8 cellular contexts compared by ENCODE assay signal in the genomic region with DNA sequence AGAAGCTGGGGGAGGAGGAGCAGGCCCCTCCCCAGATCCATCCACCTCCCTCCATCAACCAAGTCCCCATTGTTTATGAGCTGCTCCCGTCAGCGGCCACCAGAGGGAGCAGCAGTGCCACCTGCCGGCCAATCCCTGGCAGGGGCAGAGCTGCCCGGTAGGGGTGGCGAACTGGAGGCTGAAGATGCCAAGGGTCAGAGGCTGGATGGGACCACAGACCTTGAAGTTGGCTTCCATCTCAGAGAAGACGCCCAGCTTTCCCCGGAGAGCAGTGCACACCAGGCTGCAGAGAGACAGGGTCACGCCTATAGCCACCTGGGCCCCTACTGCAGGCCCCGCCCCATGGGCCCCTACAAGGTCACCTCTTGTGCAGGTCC. TPM values are rescaled to one million over a fixed set of nuclear protein-coding genes. Genes with fewer than 3 reads are reported as not detected.
DNase-seq lines count a peak whose midpoint lies in the region; ATAC-seq and TF ChIP-seq lines count a peak whose summit lies in the region.

No MANE protein-coding gene starts in this region.

- H2AFZ ChIP-seq in mammary epithelial cell (ENCODE audit: low read depth, low read length), result no peak overlapping the region

- dilution Hi-C loops in mammary epithelial cell (cut with HindIII; ENCODE audit: low sequenced_read_pairs), result no loop called here

- CTCF ChIA-PET in mammary epithelial cell (lab: Charles Lee; ENCODE audit: low non-redundant PET), result interaction anchor here (0.7 to 1.1 kb wide), 3 partner anchors 14 to 38 kb away, joined by 3 to 7 read pairs (median 4); a partner anchor contains a TSS

- WGBS in mammary epithelial cell (ENCODE audit: low coverage, missing lambda C conversion rate), result 14% methylated on average over 7 of the region's 9 CpGs

- H3K9me3 ChIP-seq in mammary epithelial cell (replicated peaks; ENCODE audit: insufficient read depth, low read length), result no peaks in the 10 kb centered on the region

- no peak overlapping the region for H3K27ac ChIP-seq in mammary epithelial cell (ENCODE audit: insufficient read depth, low read depth, low read length)

- in situ Hi-C loops in mammary epithelial cell (cut with MboI; ENCODE audit: low sequenced_read_pairs in 2 of 2), result loop anchor here in 1 of 2 donors (5.0 kb wide), 1 partner anchor 103 kb away; no protein-coding TSS in a partner anchor

- H3K27me3 ChIP-seq in mammary epithelial cell (ENCODE audit: insufficient read depth, low read length) (no peaks in the 10 kb centered on the region), kidney epithelial cell (ENCODE audit: control insufficient read depth, insufficient read depth, low read length) (no peaks in the 10 kb centered on the region)

- ATAC-seq in GM18861 (IDR thresholded peaks at IDR 0.05; ENCODE audit: unreplicated experiment) (peak; percentile 33), HG03442 (IDR thresholded peaks at IDR 0.05; ENCODE audit: unreplicated experiment) (no peak)

- intact Hi-C loops in mammary epithelial cell (cut with micrococcal nuclease), result loop anchor here (1.0 kb wide), 2 partner anchors 105 to 173 kb away; no protein-coding TSS in a partner anchor

- H4K20me1 ChIP-seq in mammary epithelial cell (ENCODE audit: insufficient read depth, low read length), result no peaks in the 10 kb centered on the region

- H3K9ac ChIP-seq in mammary epithelial cell (ENCODE audit: insufficient read depth, low read length), result no peak overlapping the region

- no peak overlapping the region for H3K4me2 ChIP-seq in mammary epithelial cell (ENCODE audit: insufficient read depth, low read depth, low read length)

- H3K4me3 ChIP-seq in WI38 (ENCODE audit: low read depth, low read length), result no peak overlapping the region
- H3K4me3 ChIP-seq in mammary epithelial cell (replicated peaks in 1 of 3; ENCODE audit: insufficient read depth in 1 of 3, low read depth in 2 of 3, low read length in 3 of 3), result no peak overlapping the region
- H3K4me3 ChIP-seq in kidney epithelial cell (ENCODE audit: low read depth, low read length), result no peak overlapping the region

- BruUV-seq in mammary epithelial cell (replicated peaks; lab: Mats Ljungman, UMichigan), result no TSS peak

- peaks cover 30% of the 10 kb centered on the region for H3K4me1 ChIP-seq in mammary epithelial cell (ENCODE audit: insufficient read depth, low read length)

- H3K36me3 ChIP-seq in mammary epithelial cell (ENCODE audit: insufficient read depth, low read length) (peaks cover 17% of the 10 kb centered on the region), kidney epithelial cell (ENCODE audit: control insufficient read depth, insufficient read depth, low read length) (peaks cover 11% of the 10 kb centered on the region)

- TF ChIP-seq CTCF in WI38 (IDR thresholded peaks at IDR 0.05; ENCODE audit: low read depth, low read length) (peak; percentile 99), mammary epithelial cell (conservative IDR thresholded peaks at IDR 0.05 in 1 of 2, IDR thresholded peaks at IDR 0.05 in 1 of 2; ENCODE audit: extremely low read depth in 1 of 2, insufficient read depth in 1 of 2, low read depth in 1 of 2, low read length in 2 of 2) (peak; percentile 99 to 100), kidney epithelial cell (IDR thresholded peaks at IDR 0.05; ENCODE audit: insufficient read depth, low read length, poor library complexity, severe bottlenecking) (peak; percentile 100)

- peak; percentile 97 for DNase-seq in 8988T
- DNase-seq in NCI-H2196 (lab: John Stamatoyannopoulos, UW; ENCODE audit: unreplicated experiment), result peak; percentile 81
- DNase-seq in mammary epithelial cell, result peak; percentile 52
- no peak for DNase-seq in kidney epithelial cell (ENCODE audit: low read depth)
- DNase-seq in stimulated activated CD4-positive, alpha-beta T cell treated with anti-CD3 and anti-CD28 coated beads, Interleukin-2, amount 100 ng/mL, for 4 hours (ENCODE audit: low read depth), result peak; percentile 69

- H3K79me2 ChIP-seq in mammary epithelial cell (ENCODE audit: insufficient read depth, low read length), result peaks cover 19% of the 10 kb centered on the region

RNA-seq across cellular contexts. Expression of a gene that starts 3.6 kb away (rescaled TPM):
- total RNA-seq in mammary epithelial cell, result 100 to 1,000 TPM in 1 of 2 donors, 10 to 100 TPM in 1; 84.1 to 125 TPM
- polyA plus RNA-seq in mammary epithelial cell, result 78.7 TPM
- 123 TPM for polyA minus RNA-seq in mammary epithelial cell
- total RNA-seq in kidney epithelial cell, result 142 and 144 TPM in 2 replicates

RNA-seq across cellular contexts. Expression of a gene that starts 5.1 kb away (rescaled TPM):
- total RNA-seq in mammary epithelial cell (not detected), kidney epithelial cell (not detected in 2 replicates)
- 0.11 TPM for polyA plus RNA-seq in mammary epithelial cell
- not detected for polyA minus RNA-seq in mammary epithelial cell

RNA-seq across cellular contexts. Expression of a gene that starts 5.8 kb away (rescaled TPM):
- total RNA-seq in mammary epithelial cell (10 to 100 TPM in 1 of 2 donors, 1 to 10 TPM in 1; 7.5 to 21.8 TPM), kidney epithelial cell (48.9 and 58.9 TPM in 2 replicates)
- polyA plus RNA-seq in mammary epithelial cell, result 12.0 TPM
- 1.3 TPM for polyA minus RNA-seq in mammary epithelial cell

RNA-seq across cellular contexts. Expression of a gene that starts 12.1 kb away (rescaled TPM):
- 10 to 100 TPM in 1 of 2 donors, 1 to 10 TPM in 1; 7.5 to 10.7 TPM for total RNA-seq in mammary epithelial cell
- polyA plus RNA-seq in mammary epithelial cell, result 2.4 TPM
- not detected for polyA minus RNA-seq in mammary epithelial cell
- 54.1 and 62.0 TPM in 2 replicates for total RNA-seq in kidney epithelial cell

RNA-seq across cellular contexts. Expression of a gene that starts 15.5 kb away (rescaled TPM):
- total RNA-seq in mammary epithelial cell (100 to 1,000 TPM in 1 of 2 donors, 10 to 100 TPM in 1; 12.5 to 275 TPM), kidney epithelial cell (44.2 and 46.5 TPM in 2 replicates)
- 31.6 TPM for polyA plus RNA-seq in mammary epithelial cell
- polyA minus RNA-seq in mammary epithelial cell, result 236 TPM
